In the genomic region with DNA sequence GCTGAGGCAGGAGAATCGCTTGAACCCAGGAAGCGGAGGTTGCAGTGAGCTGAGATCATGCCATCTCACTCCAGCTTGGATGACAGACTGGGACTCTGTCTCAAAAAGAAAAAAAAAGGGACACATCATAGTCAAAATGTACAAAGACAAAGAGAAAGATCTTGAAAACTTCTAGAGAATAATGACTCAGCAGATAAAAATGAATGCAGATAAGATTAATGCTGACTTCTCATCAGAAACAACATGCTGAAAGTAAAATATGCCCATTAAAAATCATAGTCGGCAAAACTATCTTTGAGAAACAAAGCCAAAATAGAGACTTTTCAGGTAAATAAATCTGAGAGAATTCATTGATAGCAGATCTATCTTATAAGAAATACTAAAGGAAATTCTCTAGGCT, we compare ENCODE assay signal across 24 cellular contexts.
A peak's percentile ranks its signal among the peaks of the same experiment; 100 is the strongest.
DNase-seq lines count a peak whose midpoint lies in the region; ATAC-seq, FAIRE-seq and TF ChIP-seq lines count a peak whose summit lies in the region.
"Had no signal": no experiment of that assay in that cellular context is flagged by ENCODE, and none has a peak within 500 bp of the region (broad histone marks: within the 10 kb centered on the region; RNA-seq: fewer than 3 reads in every experiment).

No MANE protein-coding gene starts in this region.

- TF ChIP-seq POLR2A in GM12892 (IDR thresholded peaks at IDR 0.05; ENCODE audit: low read depth, low read length): no peak

- no peak for FAIRE-seq in astrocyte (lab: Jason Lieb, UNC)
- no peak for FAIRE-seq in GM12892 (lab: Jason Lieb, UNC)
- FAIRE-seq: GM18507 had no signal

- H3K9ac ChIP-seq in astrocyte (ENCODE audit: low read length): no peak overlapping the region

- no peak overlapping the region for H3K4me2 ChIP-seq in astrocyte (ENCODE audit: low read length)

- H3K36me3 Mint-ChIP-seq in astrocyte (ENCODE audit: low read depth, unreplicated experiment): peaks cover 1% of the 10 kb centered on the region

- H3K27me3 ChIP-seq in astrocyte (ENCODE audit: insufficient read depth, low read length): no peaks in the 10 kb centered on the region
- H3K27me3 ChIP-seq: BE2C, SJCRH30 had no signal

- no peak overlapping the region for H2AFZ ChIP-seq in astrocyte (ENCODE audit: low read depth, low read length)

- H3K27ac Mint-ChIP-seq in astrocyte (ENCODE audit: unreplicated experiment): peak overlapping the region; percentile 56

- H4K20me1 ChIP-seq in astrocyte (ENCODE audit: insufficient read depth, low read length): no peaks in the 10 kb centered on the region

- H3K79me2 ChIP-seq in astrocyte (ENCODE audit: insufficient read depth, low read length): no peaks in the 10 kb centered on the region

- H3K36me3 ChIP-seq in astrocyte (ENCODE audit: insufficient read depth, low read length): no peaks in the 10 kb centered on the region
- H3K36me3 ChIP-seq: BE2C, SJCRH30 had no signal

- DNase-seq in EL (peak; percentile 1), astrocyte (ENCODE audit: low read depth) (no peak), fibroblast of villous mesenchyme (ENCODE audit: low read depth) (peak; percentile 0), dedifferentiated amniotic fluid mesenchymal stem cell (ENCODE audit: extremely low spot score) (no peak), GM12892 (ENCODE audit: insufficient read length) (no peak)
- DNase-seq in activated naive CD4-positive, alpha-beta T cell (lab: John Stamatoyannopoulos, UW): no peak
- DNase-seq: ACHN, BE2C, Calu3, DMS79 treated with DMSO at 0.1 percent for 48 hours, H9, Karpas-422, NCI-H1105, NCI-H1436 treated with DMSO at 0.1 percent for 48 hours, NCI-H187 treated with DMSO at 0.1 percent for 48 hours, NCI-H2107, NCI-H524, NCI-H748 treated with DMSO at 0.1 percent for 48 hours, PC-3, SJCRH30 had no signal

- no peaks in the 10 kb centered on the region for H3K9me3 Mint-ChIP-seq in astrocyte (ENCODE audit: unreplicated experiment)
- H3K9me3 Mint-ChIP-seq: H9 had no signal

- no peak for TF ChIP-seq CTCF in astrocyte (IDR thresholded peaks at IDR 0.05; ENCODE audit: insufficient read depth, low read depth, low read length)
- TF ChIP-seq CTCF in fibroblast of villous mesenchyme (IDR thresholded peaks at IDR 0.05; ENCODE audit: insufficient read depth, low read depth, low read length): no peak

- H3K27ac ChIP-seq in astrocyte (ENCODE audit: low read depth, low read length): no peak overlapping the region
- H3K27ac ChIP-seq: SJCRH30 had no signal

- ATAC-seq in HG02884 (IDR thresholded peaks at IDR 0.05; ENCODE audit: unreplicated experiment): no peak
- ATAC-seq: PC-3, Right ventricle myocardium inferior, SK-N-SH treated with all-trans-retinoic acid at 6 μM for 48 hours had no signal

- peaks cover 3% of the 10 kb centered on the region for H3K4me1 Mint-ChIP-seq in astrocyte (ENCODE audit: low read depth, unreplicated experiment)

- H3K27me3 Mint-ChIP-seq in astrocyte (ENCODE audit: low read depth, unreplicated experiment): no peaks in the 10 kb centered on the region

- H3K9me3 ChIP-seq in astrocyte (ENCODE audit: insufficient read depth, low read depth, low read length): no peaks in the 10 kb centered on the region
- H3K9me3 ChIP-seq: BE2C, SJCRH30 had no signal

- H3K4me3 ChIP-seq in astrocyte (ENCODE audit: insufficient read depth, low read depth, low read length): no peak overlapping the region
- H3K4me3 ChIP-seq in fibroblast of villous mesenchyme (ENCODE audit: low read depth, low read length): no peak overlapping the region
- H3K4me3 ChIP-seq: SJCRH30 had no signal

- H3K4me3 Mint-ChIP-seq in astrocyte (ENCODE audit: unreplicated experiment): no peak overlapping the region
- H3K4me3 Mint-ChIP-seq: H9 had no signal

- no peaks in the 10 kb centered on the region for H3K4me1 ChIP-seq in astrocyte (ENCODE audit: insufficient read depth, low read length)
- H3K4me1 ChIP-seq: BE2C, SJCRH30 had no signal

Comparison
In these comparisons a context has a peak if more than half of its experiments do, and no peak if none do; other contexts are left out.
1. DNase-seq: peak in EL (single experiment) and fibroblast of villous mesenchyme (single experiment); none in astrocyte (single experiment), activated naive CD4-positive, alpha-beta T cell (0 of 4), dedifferentiated amniotic fluid mesenchymal stem cell (single experiment) and GM12892 (single experiment).